Comparison of ENCODE assay signal across 1 cellular context in genomic region chr12:71938728-71939385, GRCh38.
TF ChIP-seq lines count a peak whose summit lies in the region.

TPH2 (plus strand) TSS chr12:71938845; CDS start chr12:71938987, 142 bp downstream.

TF ChIP-seq in K562, 482 proteins besides CTCF, POLR2A, EP300 and RAD21 (continued from another document and continues in another):
- TF ChIP-seq, protein P1, sequence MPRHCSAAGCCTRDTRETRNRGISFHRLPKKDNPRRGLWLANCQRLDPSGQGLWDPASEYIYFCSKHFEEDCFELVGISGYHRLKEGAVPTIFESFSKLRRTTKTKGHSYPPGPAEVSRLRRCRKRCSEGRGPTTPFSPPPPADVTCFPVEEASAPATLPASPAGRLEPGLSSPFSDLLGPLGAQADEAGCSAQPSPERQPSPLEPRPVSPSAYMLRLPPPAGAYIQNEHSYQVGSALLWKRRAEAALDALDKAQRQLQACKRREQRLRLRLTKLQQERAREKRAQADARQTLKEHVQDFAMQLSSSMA (CRISPR knock-in tag; IDR thresholded peaks at IDR 0.05) = no peak
- 0 out of 2 replicates have a peak, but pooled peaks have one; percentile 33 for TF ChIP-seq NCOA1 (IDR thresholded peaks at IDR 0.05; ENCODE audit: low read depth)
- peak in 1 of 2 experiments; percentile 86; a peak in 2 of 4 replicates for TF ChIP-seq MAZ (CRISPR knock-in tag; conservative IDR thresholded peaks at IDR 0.05 in 1 of 2, IDR thresholded peaks at IDR 0.05 in 1 of 2)
- peak; percentile 59 for TF ChIP-seq BHLHE40 (IDR thresholded peaks at IDR 0.05; ENCODE audit: low read length)
- peak; percentile 65; the same call in 1 of the 2 replicates for TF ChIP-seq STAG1 (CRISPR knock-in tag; IDR thresholded peaks at IDR 0.05; ENCODE audit: borderline replicate concordance)
- TF ChIP-seq, protein P2, sequence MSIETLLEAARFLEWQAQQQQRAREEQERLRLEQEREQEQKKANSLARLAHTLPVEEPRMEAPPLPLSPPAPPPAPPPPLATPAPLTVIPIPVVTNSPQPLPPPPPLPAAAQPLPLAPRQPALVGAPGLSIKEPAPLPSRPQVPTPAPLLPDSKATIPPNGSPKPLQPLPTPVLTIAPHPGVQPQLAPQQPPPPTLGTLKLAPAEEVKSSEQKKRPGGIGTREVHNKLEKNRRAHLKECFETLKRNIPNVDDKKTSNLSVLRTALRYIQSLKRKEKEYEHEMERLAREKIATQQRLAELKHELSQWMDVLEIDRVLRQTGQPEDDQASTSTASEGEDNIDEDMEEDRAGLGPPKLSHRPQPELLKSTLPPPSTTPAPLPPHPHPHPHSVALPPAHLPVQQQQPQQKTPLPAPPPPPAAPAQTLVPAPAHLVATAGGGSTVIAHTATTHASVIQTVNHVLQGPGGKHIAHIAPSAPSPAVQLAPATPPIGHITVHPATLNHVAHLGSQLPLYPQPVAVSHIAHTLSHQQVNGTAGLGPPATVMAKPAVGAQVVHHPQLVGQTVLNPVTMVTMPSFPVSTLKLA (conservative IDR thresholded peaks at IDR 0.05) = peak; percentile 58 to 77; a peak in 3 of 4 replicates
- TF ChIP-seq SMAD4 (CRISPR knock-in tag; conservative IDR thresholded peaks at IDR 0.05) = peak; percentile 61
- peak; percentile 40; the same call in 1 of the 2 replicates for TF ChIP-seq CREB1 (IDR thresholded peaks at IDR 0.05)
- TF ChIP-seq CREB1 (CRISPR knock-in tag; IDR thresholded peaks at IDR 0.05) = no peak
- TF ChIP-seq SNAPC5 (CRISPR knock-in tag; IDR thresholded peaks at IDR 0.05) = no peak
- TF ChIP-seq TOE1 (IDR thresholded peaks at IDR 0.05; ENCODE audit: borderline replicate concordance) = no peak
- no peak for TF ChIP-seq TOE1 (CRISPR knock-in tag; IDR thresholded peaks at IDR 0.05; ENCODE audit: borderline replicate concordance, low read depth)
- no peak for TF ChIP-seq SMAD3 (CRISPR knock-in tag; conservative IDR thresholded peaks at IDR 0.05)
- TF ChIP-seq RAD51 (IDR thresholded peaks at IDR 0.05; ENCODE audit: borderline replicate concordance, low read depth) = 0 out of 2 replicates have a peak, but pooled peaks have one; percentile 13
- TF ChIP-seq, protein P3, sequence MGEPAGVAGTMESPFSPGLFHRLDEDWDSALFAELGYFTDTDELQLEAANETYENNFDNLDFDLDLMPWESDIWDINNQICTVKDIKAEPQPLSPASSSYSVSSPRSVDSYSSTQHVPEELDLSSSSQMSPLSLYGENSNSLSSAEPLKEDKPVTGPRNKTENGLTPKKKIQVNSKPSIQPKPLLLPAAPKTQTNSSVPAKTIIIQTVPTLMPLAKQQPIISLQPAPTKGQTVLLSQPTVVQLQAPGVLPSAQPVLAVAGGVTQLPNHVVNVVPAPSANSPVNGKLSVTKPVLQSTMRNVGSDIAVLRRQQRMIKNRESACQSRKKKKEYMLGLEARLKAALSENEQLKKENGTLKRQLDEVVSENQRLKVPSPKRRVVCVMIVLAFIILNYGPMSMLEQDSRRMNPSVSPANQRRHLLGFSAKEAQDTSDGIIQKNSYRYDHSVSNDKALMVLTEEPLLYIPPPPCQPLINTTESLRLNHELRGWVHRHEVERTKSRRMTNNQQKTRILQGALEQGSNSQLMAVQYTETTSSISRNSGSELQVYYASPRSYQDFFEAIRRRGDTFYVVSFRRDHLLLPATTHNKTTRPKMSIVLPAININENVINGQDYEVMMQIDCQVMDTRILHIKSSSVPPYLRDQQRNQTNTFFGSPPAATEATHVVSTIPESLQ (CRISPR knock-in tag; IDR thresholded peaks at IDR 0.05) = peak; percentile 75; the same call in 1 of the 2 replicates
- TF ChIP-seq HDAC2 (IDR thresholded peaks at IDR 0.05) = peak; percentile 90
- peak; percentile 54; the same call in 1 of the 2 replicates for TF ChIP-seq MXI1 (IDR thresholded peaks at IDR 0.05; ENCODE audit: low read depth, low read length)
- TF ChIP-seq MIER1 (IDR thresholded peaks at IDR 0.05; ENCODE audit: low read depth) = peak; percentile 99
- peak; percentile 100 for TF ChIP-seq ZBTB7A (IDR thresholded peaks at IDR 0.05; ENCODE audit: borderline replicate concordance, control insufficient read depth, low read depth, low read length)
- 0 out of 2 replicates have a peak, but pooled peaks have one; percentile 32 for TF ChIP-seq RB1 (IDR thresholded peaks at IDR 0.05; ENCODE audit: low read depth)
- peak; percentile 90 for TF ChIP-seq DMBX1 (CRISPR knock-in tag; IDR thresholded peaks at IDR 0.05; ENCODE audit: borderline replicate concordance)
- TF ChIP-seq, protein P4, sequence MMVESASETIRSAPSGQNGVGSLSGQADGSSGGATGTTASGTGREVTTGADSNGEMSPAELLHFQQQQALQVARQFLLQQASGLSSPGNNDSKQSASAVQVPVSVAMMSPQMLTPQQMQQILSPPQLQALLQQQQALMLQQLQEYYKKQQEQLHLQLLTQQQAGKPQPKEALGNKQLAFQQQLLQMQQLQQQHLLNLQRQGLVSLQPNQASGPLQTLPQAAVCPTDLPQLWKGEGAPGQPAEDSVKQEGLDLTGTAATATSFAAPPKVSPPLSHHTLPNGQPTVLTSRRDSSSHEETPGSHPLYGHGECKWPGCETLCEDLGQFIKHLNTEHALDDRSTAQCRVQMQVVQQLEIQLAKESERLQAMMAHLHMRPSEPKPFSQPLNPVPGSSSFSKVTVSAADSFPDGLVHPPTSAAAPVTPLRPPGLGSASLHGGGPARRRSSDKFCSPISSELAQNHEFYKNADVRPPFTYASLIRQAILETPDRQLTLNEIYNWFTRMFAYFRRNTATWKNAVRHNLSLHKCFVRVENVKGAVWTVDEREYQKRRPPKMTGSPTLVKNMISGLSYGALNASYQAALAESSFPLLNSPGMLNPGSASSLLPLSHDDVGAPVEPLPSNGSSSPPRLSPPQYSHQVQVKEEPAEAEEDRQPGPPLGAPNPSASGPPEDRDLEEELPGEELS (CRISPR knock-in tag; IDR thresholded peaks at IDR 0.05; ENCODE audit: borderline replicate concordance) = 0 out of 2 replicates have a peak, but pooled peaks have one; percentile 48
- peak; percentile 95 for TF ChIP-seq ZNF511 (CRISPR knock-in tag; IDR thresholded peaks at IDR 0.05)
- 0 out of 2 replicates have a peak, but pooled peaks have one; percentile 30 for TF ChIP-seq VEZF1 (CRISPR knock-in tag; IDR thresholded peaks at IDR 0.05)
- TF ChIP-seq THRAP3 (IDR thresholded peaks at IDR 0.05; ENCODE audit: borderline replicate concordance) = no peak
- TF ChIP-seq, protein P5, sequence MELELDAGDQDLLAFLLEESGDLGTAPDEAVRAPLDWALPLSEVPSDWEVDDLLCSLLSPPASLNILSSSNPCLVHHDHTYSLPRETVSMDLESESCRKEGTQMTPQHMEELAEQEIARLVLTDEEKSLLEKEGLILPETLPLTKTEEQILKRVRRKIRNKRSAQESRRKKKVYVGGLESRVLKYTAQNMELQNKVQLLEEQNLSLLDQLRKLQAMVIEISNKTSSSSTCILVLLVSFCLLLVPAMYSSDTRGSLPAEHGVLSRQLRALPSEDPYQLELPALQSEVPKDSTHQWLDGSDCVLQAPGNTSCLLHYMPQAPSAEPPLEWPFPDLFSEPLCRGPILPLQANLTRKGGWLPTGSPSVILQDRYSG (tag; conservative IDR thresholded peaks at IDR 0.05; ENCODE audit: low read depth) = peak; percentile 54; the same call in 1 of the 2 replicates
- TF ChIP-seq, protein P6, sequence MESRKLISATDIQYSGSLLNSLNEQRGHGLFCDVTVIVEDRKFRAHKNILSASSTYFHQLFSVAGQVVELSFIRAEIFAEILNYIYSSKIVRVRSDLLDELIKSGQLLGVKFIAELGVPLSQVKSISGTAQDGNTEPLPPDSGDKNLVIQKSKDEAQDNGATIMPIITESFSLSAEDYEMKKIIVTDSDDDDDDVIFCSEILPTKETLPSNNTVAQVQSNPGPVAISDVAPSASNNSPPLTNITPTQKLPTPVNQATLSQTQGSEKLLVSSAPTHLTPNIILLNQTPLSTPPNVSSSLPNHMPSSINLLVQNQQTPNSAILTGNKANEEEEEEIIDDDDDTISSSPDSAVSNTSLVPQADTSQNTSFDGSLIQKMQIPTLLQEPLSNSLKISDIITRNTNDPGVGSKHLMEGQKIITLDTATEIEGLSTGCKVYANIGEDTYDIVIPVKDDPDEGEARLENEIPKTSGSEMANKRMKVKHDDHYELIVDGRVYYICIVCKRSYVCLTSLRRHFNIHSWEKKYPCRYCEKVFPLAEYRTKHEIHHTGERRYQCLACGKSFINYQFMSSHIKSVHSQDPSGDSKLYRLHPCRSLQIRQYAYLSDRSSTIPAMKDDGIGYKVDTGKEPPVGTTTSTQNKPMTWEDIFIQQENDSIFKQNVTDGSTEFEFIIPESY (CRISPR knock-in tag; IDR thresholded peaks at IDR 0.05) = peak; percentile 43; the same call in 1 of the 2 replicates
- no peak for TF ChIP-seq GABPB1 (CRISPR knock-in tag; IDR thresholded peaks at IDR 0.05)
- TF ChIP-seq, protein P7, sequence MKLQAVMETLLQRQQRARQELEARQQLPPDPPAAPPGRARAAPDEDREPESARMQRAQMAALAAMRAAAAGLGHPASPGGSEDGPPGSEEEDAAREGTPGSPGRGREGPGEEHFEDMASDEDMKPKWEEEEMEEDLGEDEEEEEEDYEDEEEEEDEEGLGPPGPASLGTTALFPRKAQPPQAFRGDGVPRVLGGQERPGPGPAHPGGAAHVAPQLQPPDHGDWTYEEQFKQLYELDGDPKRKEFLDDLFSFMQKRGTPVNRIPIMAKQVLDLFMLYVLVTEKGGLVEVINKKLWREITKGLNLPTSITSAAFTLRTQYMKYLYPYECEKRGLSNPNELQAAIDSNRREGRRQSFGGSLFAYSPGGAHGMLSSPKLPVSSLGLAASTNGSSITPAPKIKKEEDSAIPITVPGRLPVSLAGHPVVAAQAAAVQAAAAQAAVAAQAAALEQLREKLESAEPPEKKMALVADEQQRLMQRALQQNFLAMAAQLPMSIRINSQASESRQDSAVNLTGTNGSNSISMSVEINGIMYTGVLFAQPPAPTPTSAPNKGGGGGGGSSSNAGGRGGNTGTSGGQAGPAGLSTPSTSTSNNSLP (IDR thresholded peaks at IDR 0.05; ENCODE audit: borderline replicate concordance, low read depth, low read length) = no peak
- TF ChIP-seq HNRNPLL (IDR thresholded peaks at IDR 0.05; ENCODE audit: low read depth, low read length, poor library complexity, severe bottlenecking) = no peak
- peak; percentile 81 for TF ChIP-seq CXXC5 (CRISPR knock-in tag; IDR thresholded peaks at IDR 0.05)
- no peak for TF ChIP-seq EP400 (IDR thresholded peaks at IDR 0.05)
- 0 out of 2 replicates have a peak, but pooled peaks have one; percentile 49 for TF ChIP-seq E2F5 (CRISPR knock-in tag; IDR thresholded peaks at IDR 0.05)
- TF ChIP-seq SAP30 (IDR thresholded peaks at IDR 0.05; ENCODE audit: borderline replicate concordance, insufficient read depth, low read depth, low read length, poor library complexity, severe bottlenecking) = peak; percentile 92
- TF ChIP-seq ZEB2 (IDR thresholded peaks at IDR 0.05) = no peak
- peak; percentile 55; the same call in 1 of the 2 replicates for TF ChIP-seq ZNF263 (CRISPR knock-in tag; IDR thresholded peaks at IDR 0.05; ENCODE audit: borderline replicate concordance)
- TF ChIP-seq GATA2 (CRISPR knock-in tag; IDR thresholded peaks at IDR 0.05) = peak; percentile 25; the same call in 1 of the 2 replicates
- peak; percentile 79; the same call in 1 of the 2 replicates for TF ChIP-seq XRCC5 (IDR thresholded peaks at IDR 0.05; ENCODE audit: low read depth, low read length)
- TF ChIP-seq ZNF445 (CRISPR knock-in tag; IDR thresholded peaks at IDR 0.05; ENCODE audit: low read depth) = no peak
- peak; percentile 57; the same call in 1 of the 2 replicates for TF ChIP-seq NR2C2 (CRISPR knock-in tag; IDR thresholded peaks at IDR 0.05)
- TF ChIP-seq NR2C2 (tag; IDR thresholded peaks at IDR 0.05) = no peak
- TF ChIP-seq TFAP4 (CRISPR knock-in tag; IDR thresholded peaks at IDR 0.05; ENCODE audit: borderline replicate concordance) = peak; percentile 100
- TF ChIP-seq ZNF175 (CRISPR knock-in tag; IDR thresholded peaks at IDR 0.05; ENCODE audit: low read depth) = 0 out of 2 replicates have a peak, but pooled peaks have one; percentile 54
- no peak for TF ChIP-seq POLR3A (IDR thresholded peaks at IDR 0.05; ENCODE audit: borderline replicate concordance, extremely low read depth, insufficient read depth, insufficient read length)
- TF ChIP-seq CBX5 (IDR thresholded peaks at IDR 0.05; ENCODE audit: borderline replicate concordance, low read depth) = peak; percentile 29; the same call in 1 of the 2 replicates
- no peak for TF ChIP-seq MBD2 (IDR thresholded peaks at IDR 0.05; ENCODE audit: borderline replicate concordance, low read depth)
- TF ChIP-seq DACH1 (IDR thresholded peaks at IDR 0.05; ENCODE audit: partially characterized antibody) = peak; percentile 89
